Comparison of ENCODE assay signal across 8 cellular contexts in genomic region chr7:77536413-77537135, GRCh38. TPM values are rescaled to one million over a fixed set of nuclear protein-coding genes. Genes with fewer than 3 reads are reported as not detected.
DNase-seq lines count a peak whose midpoint lies in the region; ATAC-seq, FAIRE-seq and TF ChIP-seq lines count a peak whose summit lies in the region.

No MANE protein-coding gene starts in this region.

- TF ChIP-seq CTCF in pancreas (IDR thresholded peaks at IDR 0.05), result no peak
- peak in 1 of 6 experiments; percentile 27 for TF ChIP-seq CTCF in thyroid gland (IDR thresholded peaks at IDR 0.05)

- no peaks in the 10 kb centered on the region for H3K36me3 Mint-ChIP-seq in activated naive CD8-positive, alpha-beta T cell treated with anti-CD3 and anti-CD28 coated beads, Interleukin-2, amount 10 ng/mL, durations not matched to agents 7 days and 5 days

- intact Hi-C loops in Right ventricle myocardium superior (cut with DNase I), result loop anchor here (10.0 kb wide), 1 partner anchor 122 kb away; the partner anchor contains the start of gene GSAP
- intact Hi-C loops in pancreas (cut with DNase I), result no loop called here
- intact Hi-C loops in thyroid gland (cut with DNase I), result loop anchor here (10.0 kb wide), 1 partner anchor 82 kb away; no protein-coding TSS in a partner anchor

- WGBS in pancreas, 2 donors, result 0% methylated on average over 54 to 58 of the region's 58 CpGs
- WGBS in thyroid gland, 2 donors, result 2% methylated on average over 10 to 13 of the region's 58 CpGs

- peak overlapping the region; percentile 90 for H3K27ac Mint-ChIP-seq in activated naive CD8-positive, alpha-beta T cell treated with anti-CD3 and anti-CD28 coated beads, Interleukin-2, amount 10 ng/mL, durations not matched to agents 7 days and 5 days

- H3K4me3 ChIP-seq in pancreas (peak overlapping the region; percentile 52 to 93 (median 92)), thyroid gland (replicated peaks in 1 of 3) (peak overlapping the region; percentile 86 to 98 (median 98))

- POLR2A ChIA-PET in activated naive CD8-positive, alpha-beta T cell treated with anti-CD3 and anti-CD28 coated beads, Interleukin-2, amount 10 ng/mL, durations not matched to agents 7 days and 5 days (lab: Charles Lee), result interaction anchor here (0.9 kb wide), 2 partner anchors 11 to 208 kb away, joined by 3 read pairs; no protein-coding TSS in a partner anchor

- FAIRE-seq in GM12891 (lab: Jason Lieb, UNC) (peak; percentile 93), pancreas (lab: Jason Lieb, UNC) (no peak)

- TF ChIP-seq POLR2A in GM12891 (IDR thresholded peaks at IDR 0.05; ENCODE audit: low read depth, low read length) (peak; percentile 89), thyroid gland (IDR thresholded peaks at IDR 0.05) (peak; percentile 69 to 97)

- no peaks in the 10 kb centered on the region for H3K9me3 Mint-ChIP-seq in activated naive CD8-positive, alpha-beta T cell treated with anti-CD3 and anti-CD28 coated beads, Interleukin-2, amount 10 ng/mL, durations not matched to agents 7 days and 5 days

- H3K9me3 ChIP-seq in pancreas (no peaks in the 10 kb centered on the region), thyroid gland (no peaks in the 10 kb centered on the region)

- peak overlapping the region; percentile 76 to 97 (median 86) for H3K27ac ChIP-seq in pancreas
- peak overlapping the region; percentile 91 to 100 (median 95) for H3K27ac ChIP-seq in thyroid gland

- peak; percentile 97 for DNase-seq in GM12891 (ENCODE audit: insufficient read length, low spot score)
- DNase-seq in NCI-H128 (lab: John Stamatoyannopoulos, UW; ENCODE audit: unreplicated experiment), result peak; percentile 91
- DNase-seq in SKM-1 treated with dmso at 0.1 percent for 144 hours (lab: John Stamatoyannopoulos, UW; ENCODE audit: unreplicated experiment), result peak; percentile 92
- peak; percentile 96 for DNase-seq in activated naive CD8-positive, alpha-beta T cell treated with anti-CD3 and anti-CD28 coated beads, Interleukin-2, amount 10 ng/mL, durations not matched to agents 7 days and 5 days
- peak; percentile 98 for DNase-seq in Right ventricle myocardium superior
- DNase-seq in pancreas, result peak; percentile 97 to 99 (median 98)
- DNase-seq in thyroid gland, result peak; percentile 98

- H3K36me3 ChIP-seq in pancreas (no peaks in the 10 kb centered on the region), thyroid gland (no peaks in the 10 kb centered on the region)

- peak overlapping the region; percentile 97 for H3K4me3 Mint-ChIP-seq in activated naive CD8-positive, alpha-beta T cell treated with anti-CD3 and anti-CD28 coated beads, Interleukin-2, amount 10 ng/mL, durations not matched to agents 7 days and 5 days

- peaks cover 4 to 17% (median 4%) of the 10 kb centered on the region in 3 donors for H3K4me1 ChIP-seq in pancreas
- peaks cover 5 to 16% of the 10 kb centered on the region in 2 donors for H3K4me1 ChIP-seq in thyroid gland

- H3K27me3 Mint-ChIP-seq in activated naive CD8-positive, alpha-beta T cell treated with anti-CD3 and anti-CD28 coated beads, Interleukin-2, amount 10 ng/mL, durations not matched to agents 7 days and 5 days, result peaks cover 10% of the 10 kb centered on the region

- peaks cover 9% of the 10 kb centered on the region for H3K4me1 Mint-ChIP-seq in activated naive CD8-positive, alpha-beta T cell treated with anti-CD3 and anti-CD28 coated beads, Interleukin-2, amount 10 ng/mL, durations not matched to agents 7 days and 5 days

- ATAC-seq in HG02763 (IDR thresholded peaks at IDR 0.05; ENCODE audit: unreplicated experiment), result peak; percentile 93
- ATAC-seq in activated naive CD8-positive, alpha-beta T cell treated with anti-CD3 and anti-CD28 coated beads, Interleukin-2, amount 10 ng/mL, durations not matched to agents 7 days and 5 days (ENCODE audit: low read depth), result peak; percentile 96
- ATAC-seq in Right ventricle myocardium superior (ENCODE audit: poor library complexity), result peak; percentile 94
- ATAC-seq in pancreas, result peak; percentile 88 to 94 (median 91)

- H3K27me3 ChIP-seq in pancreas (no peaks in the 10 kb centered on the region), thyroid gland (no peaks in the 10 kb centered on the region)

TF ChIP-seq in GM12891, 5 proteins besides CTCF, POLR2A, EP300 and RAD21:
- TF ChIP-seq POLR2AphosphoS5 (IDR thresholded peaks at IDR 0.05; ENCODE audit: low read depth, low read length), result peak; percentile 88
- peak; percentile 44; the same call in 1 of the 2 replicates for TF ChIP-seq POU2F2 (IDR thresholded peaks at IDR 0.05; ENCODE audit: low read depth, low read length)
- TF ChIP-seq TAF1 (IDR thresholded peaks at IDR 0.05; ENCODE audit: low read depth, low read length), result peak; percentile 85
- peak; percentile 96 for TF ChIP-seq PAX5 (IDR thresholded peaks at IDR 0.05; ENCODE audit: insufficient read depth, low read length, severe bottlenecking)
- TF ChIP-seq SPI1 (IDR thresholded peaks at IDR 0.05; ENCODE audit: low read depth, low read length), result no peak

RNA-seq across cellular contexts. Expression of gene PTPN12, which starts 0.5 kb away (rescaled TPM):
- 18.2 TPM for polyA plus RNA-seq in GM12891 (2012; ENCODE audit: low read depth, missing spikeins)
- 10 to 100 TPM; 22.7 to 24.0 TPM for total RNA-seq in activated naive CD8-positive, alpha-beta T cell treated with anti-CD3 and anti-CD28 coated beads, Interleukin-2, amount 10 ng/mL, durations not matched to agents 7 days and 5 days
- total RNA-seq in Right ventricle myocardium superior (38.3 TPM), pancreas (10 to 100 TPM; 12.0 to 42.9 (median 18.8) TPM), thyroid gland (10 to 100 TPM; 58.5 to 72.6 (median 71.0) TPM)
- 10 to 100 TPM; 23.0 to 24.3 TPM for polyA plus RNA-seq in pancreas

Comparison
In these comparisons a context has a peak if more than half of its experiments do, and no peak if none do; other contexts are left out.
1. Peak in every context shown above with its lines: DNase-seq, ATAC-seq, H3K4me3 ChIP-seq and H3K27ac ChIP-seq.
2. intact Hi-C loops: an anchor here in Right ventricle myocardium superior (10.0 kb wide) and thyroid gland (10.0 kb wide); none called in pancreas.